In genomic region chr6:5656226-5656625, GRCh38 we compare ENCODE assay signal across 17 cellular contexts.
DNase-seq lines count a peak whose midpoint lies in the region; ATAC-seq, FAIRE-seq and TF ChIP-seq lines count a peak whose summit lies in the region.
"Had no signal": no experiment of that assay in that cellular context is flagged by ENCODE, and none has a peak within 500 bp of the region (broad histone marks: within the 10 kb centered on the region; RNA-seq: fewer than 3 reads in every experiment).

No MANE protein-coding gene starts in this region.

- WGBS in GM12878 (ENCODE audit: insufficient coverage, insufficient replicate concordance, low lambda C conversion rate, missing lambda C conversion rate) = 93% methylated on average over 3 of the region's 3 CpGs
- no CpG with 5 or more reads among the region's 3 CpGs for WGBS in trophoblast cell (ENCODE audit: extremely low coverage, insufficient coverage, insufficient read length)

- H3K79me1 ChIP-seq in trophoblast cell (ENCODE audit: low read length) = peaks cover 2% of the 10 kb centered on the region

- H2BK5ac ChIP-seq in trophoblast cell (ENCODE audit: low read depth, low read length, poor library complexity) = no peak overlapping the region

- no peak for TF ChIP-seq RAD21 in GM12878 (IDR thresholded peaks at IDR 0.05; ENCODE audit: insufficient read depth, low read depth, low read length)

- in situ Hi-C loops in GM12878 (cut with MboI) = no loop called here
- in situ Hi-C loops in G401 (cut with HindIII; ENCODE audit: low sequenced_read_pairs) = no loop called here

- H3K4ac ChIP-seq in trophoblast cell (ENCODE audit: low read depth, low read length) = no peak overlapping the region

- H3K4me1 Mint-ChIP-seq in neural progenitor cell = peaks cover 10% of the 10 kb centered on the region

- H3K4me2 ChIP-seq in GM12878 (ENCODE audit: control insufficient read depth, insufficient read depth) (no peak overlapping the region), trophoblast cell (ENCODE audit: low read length) (no peak overlapping the region), neural progenitor cell (no peak overlapping the region)
- H3K4me2 ChIP-seq: PC-9 had no signal

- H2BK12ac ChIP-seq in trophoblast cell (ENCODE audit: low read length) = no peak overlapping the region

- no peaks in the 10 kb centered on the region for H3K4me1 ChIP-seq in GM12878 (ENCODE audit: control insufficient read depth, insufficient read depth, low read length)
- H3K4me1 ChIP-seq in trophoblast cell (ENCODE audit: control insufficient read depth in 1 of 2, insufficient read depth in 2 of 2, low read length in 2 of 2) = peaks cover 0 to 4% of the 10 kb centered on the region in 2 experiments
- no peaks in the 10 kb centered on the region for H3K4me1 ChIP-seq in neural progenitor cell

- H2AK5ac ChIP-seq in trophoblast cell (ENCODE audit: low read length) = no peak overlapping the region

- no peak overlapping the region for H4K12ac ChIP-seq in trophoblast cell (ENCODE audit: low read depth, low read length)

- H3K79me2 ChIP-seq in GM12878 (ENCODE audit: control insufficient read depth, insufficient read depth, low read length) (no peaks in the 10 kb centered on the region), trophoblast cell (ENCODE audit: control insufficient read depth, insufficient read depth, low read length, poor library complexity) (no peaks in the 10 kb centered on the region), neural progenitor cell (ENCODE audit: low read depth) (no peaks in the 10 kb centered on the region)

- no peaks in the 10 kb centered on the region for H3K27me3 ChIP-seq in GM12878 (replicated peaks in 1 of 2; ENCODE audit: control insufficient read depth in 2 of 2, insufficient read depth in 2 of 2, low read length in 1 of 2)
- H3K27me3 ChIP-seq in trophoblast cell (ENCODE audit: insufficient read depth, low read length) = no peaks in the 10 kb centered on the region
- no peaks in the 10 kb centered on the region for H3K27me3 ChIP-seq in neural progenitor cell

- SMC1A ChIA-PET in GM12878 (lab: Charles Lee; ENCODE audit: uncharacterized antibody, unreplicated experiment) = no interaction called here

- H2BK120ac ChIP-seq in trophoblast cell (ENCODE audit: insufficient read depth, low read length, poor library complexity) = no peak overlapping the region

- TF ChIP-seq CTCF in GM12878 (IDR thresholded peaks at IDR 0.05 in 2 of 3, conservative IDR thresholded peaks at IDR 0.05 in 1 of 3; ENCODE audit: control insufficient read depth in 2 of 3, extremely low read depth in 1 of 3, insufficient read depth in 1 of 3, low read depth in 3 of 3, low read length in 3 of 3) = no peak
- TF ChIP-seq CTCF in neural progenitor cell (IDR thresholded peaks at IDR 0.05) = no peak

- peak; percentile 63 for FAIRE-seq in GM12892 (lab: Jason Lieb, UNC)
- FAIRE-seq in GM12878 (lab: Jason Lieb, UNC) = peak; percentile 31

- no peaks in the 10 kb centered on the region for H3K9me3 Mint-ChIP-seq in neural progenitor cell

- H4K20me1 ChIP-seq in GM12878 (ENCODE audit: control insufficient read depth, insufficient read depth) = no peaks in the 10 kb centered on the region
- H4K20me1 ChIP-seq in neural progenitor cell (ENCODE audit: low read depth) = no peaks in the 10 kb centered on the region

- peak; percentile 46 for DNase-seq in DMS79 treated with DMSO at 0.1 percent for 48 hours (lab: John Stamatoyannopoulos, UW)
- DNase-seq in GM12892 (ENCODE audit: insufficient read length) = no peak
- DNase-seq in GM12878 (ENCODE audit: low read depth, low spot score) = no peak
- DNase-seq in trophoblast cell = no peak
- no peak for DNase-seq in neural progenitor cell (ENCODE audit: low spot score)
- no peak for DNase-seq in G401 (ENCODE audit: low spot score)
- DNase-seq: CD4-positive, CD25-positive, alpha-beta regulatory T cell; GF-D8; H9; KBM-7; NCI-H1105; NCI-H2081 treated with DMSO at 0.1 percent for 48 hours; NCI-H69; PC-9; RPMI8226; SHP77 had no signal

- no peak overlapping the region for H2AFZ ChIP-seq in GM12878 (ENCODE audit: control insufficient read depth, low read depth, low read length)
- no peak overlapping the region for H2AFZ ChIP-seq in trophoblast cell (ENCODE audit: insufficient read depth, low read length, poor library complexity)
- no peak overlapping the region for H2AFZ ChIP-seq in neural progenitor cell (replicated peaks)
- H2AFZ ChIP-seq: PC-9 had no signal

- ATAC-seq in GM12878 (no peak), HG02970 (IDR thresholded peaks at IDR 0.05; ENCODE audit: low FRiP score, unreplicated experiment) (no peak)

- TF ChIP-seq POLR2A in GM12892 (IDR thresholded peaks at IDR 0.05; ENCODE audit: low read depth, low read length) (no peak), GM12878 (IDR thresholded peaks at IDR 0.05; ENCODE audit: low read depth, low read length) (no peak)

- H4K8ac ChIP-seq in trophoblast cell (ENCODE audit: low read depth, low read length) = no peak overlapping the region

- no peak overlapping the region for H3K27ac Mint-ChIP-seq in neural progenitor cell
- H3K27ac Mint-ChIP-seq: CD4-positive, CD25-positive, alpha-beta regulatory T cell; H9 had no signal

- H4K91ac ChIP-seq in trophoblast cell (ENCODE audit: low read depth, low read length) = no peak overlapping the region

- no peaks in the 10 kb centered on the region for H3K9me3 ChIP-seq in GM12878 (replicated peaks; ENCODE audit: control insufficient read depth, insufficient read depth, low read length)
- no peaks in the 10 kb centered on the region for H3K9me3 ChIP-seq in trophoblast cell (ENCODE audit: insufficient read depth, low read depth, low read length)
- H3K9me3 ChIP-seq in neural progenitor cell (ENCODE audit: low read depth) = no peaks in the 10 kb centered on the region

- no peak overlapping the region for H3K14ac ChIP-seq in trophoblast cell (ENCODE audit: low read length)

- peak overlapping the region; percentile 37 for H3K23ac ChIP-seq in trophoblast cell (ENCODE audit: low read length)

- POLR2A ChIA-PET in GM12878 (lab: Charles Lee) = no interaction called here

- H3K36me3 ChIP-seq in GM12878 (ENCODE audit: control insufficient read depth in 2 of 2, insufficient read depth in 2 of 2, low read length in 1 of 2) (no peaks in the 10 kb centered on the region), trophoblast cell (ENCODE audit: control insufficient read depth in 1 of 2, insufficient read depth in 2 of 2, low read length in 2 of 2) (no peaks in the 10 kb centered on the region), neural progenitor cell (no peaks in the 10 kb centered on the region)

- intact Hi-C loops in GM12878 (cut with micrococcal nuclease; ENCODE audit: unreplicated experiment) = no loop called here

- no peak for TF ChIP-seq EP300 in GM12878 (IDR thresholded peaks at IDR 0.05; ENCODE audit: borderline replicate concordance in 1 of 2, control insufficient read depth in 1 of 2, low read depth in 2 of 2, low read length in 2 of 2)

- H3K9ac ChIP-seq in GM12878 (ENCODE audit: control insufficient read depth, insufficient read depth, low read length) (no peak overlapping the region), trophoblast cell (ENCODE audit: low read length) (no peak overlapping the region), neural progenitor cell (no peak overlapping the region)

- CTCF ChIA-PET in GM12878 (lab: Yijun Ruan, JAX) = interaction anchor here (2.0 kb wide), 1 partner anchor 185 kb away, joined by 5 read pairs; no protein-coding TSS in a partner anchor

- no peak overlapping the region for H3K18ac ChIP-seq in trophoblast cell (ENCODE audit: low read length)

- H3F3A ChIP-seq in neural progenitor cell (ENCODE audit: low read depth) = no peaks in the 10 kb centered on the region

- peaks cover 9% of the 10 kb centered on the region for H3K27me3 Mint-ChIP-seq in neural progenitor cell (ENCODE audit: insufficient read depth, low read depth)
- H3K27me3 Mint-ChIP-seq: CD4-positive, CD25-positive, alpha-beta regulatory T cell had no signal

- RAD21 ChIA-PET in GM12878 (lab: Charles Lee; ENCODE audit: unreplicated experiment) = no interaction called here

- H3K4me3 ChIP-seq in GM12878 = no peak overlapping the region
- H3K4me3 ChIP-seq in trophoblast cell (ENCODE audit: low read depth, low read length) = no peak overlapping the region
- H3K4me3 ChIP-seq in neural progenitor cell = no peak overlapping the region
- H3K4me3 ChIP-seq: PC-9 had no signal

- H3K36me3 Mint-ChIP-seq in neural progenitor cell = peaks cover 5% of the 10 kb centered on the region

- no peak overlapping the region for H3K4me3 Mint-ChIP-seq in neural progenitor cell
- H3K4me3 Mint-ChIP-seq: CD4-positive, CD25-positive, alpha-beta regulatory T cell; H9 had no signal

- no peak overlapping the region for H3K27ac ChIP-seq in GM12878 (ENCODE audit: control insufficient read depth, insufficient read depth)
- H3K27ac ChIP-seq in trophoblast cell (ENCODE audit: low read depth, low read length) = no peak overlapping the region
- no peak overlapping the region for H3K27ac ChIP-seq in neural progenitor cell
- H3K27ac ChIP-seq: PC-9 had no signal

- BruUV-seq in GM12878 (replicated peaks; lab: Mats Ljungman, UMichigan) = no TSS peak

TF ChIP-seq in GM12878, 131 proteins besides CTCF, POLR2A, EP300 and RAD21 (continues in another document):
- TF ChIP-seq TCF3 (IDR thresholded peaks at IDR 0.05; ENCODE audit: borderline replicate concordance, insufficient read depth, low read depth, low read length) = no peak
- TF ChIP-seq EGR1 (IDR thresholded peaks at IDR 0.05; ENCODE audit: borderline replicate concordance in 1 of 2, low read depth in 2 of 2, low read length in 2 of 2) = no peak
- TF ChIP-seq SKIL (IDR thresholded peaks at IDR 0.05; ENCODE audit: low read depth, poor library complexity, severe bottlenecking) = no peak
- TF ChIP-seq IRF4 (IDR thresholded peaks at IDR 0.05; ENCODE audit: low read depth, low read length) = no peak
- no peak for TF ChIP-seq NR2C1 (IDR thresholded peaks at IDR 0.05)
- TF ChIP-seq ETV6 (conservative IDR thresholded peaks at IDR 0.05 in 1 of 2, IDR thresholded peaks at IDR 0.05 in 1 of 2; ENCODE audit: borderline replicate concordance in 1 of 2, low read depth in 1 of 2) = no peak
- no peak for TF ChIP-seq SREBF2 (IDR thresholded peaks at IDR 0.05; ENCODE audit: low read length)
